8 cellular contexts compared by ENCODE assay signal in genomic region chr1:112390775-112391602, GRCh38. TPM values are rescaled to one million over a fixed set of nuclear protein-coding genes. Genes with fewer than 3 reads are reported as not detected.
DNase-seq lines count a peak whose midpoint lies in the region; ATAC-seq and TF ChIP-seq lines count a peak whose summit lies in the region.

No MANE protein-coding gene starts in this region.

- peak overlapping the region; percentile 27 to 84 (median 60) for H3K27ac ChIP-seq in Peyer's patch

- no peaks in the 10 kb centered on the region for H3K9me3 ChIP-seq in Peyer's patch

- H3K9me3 Mint-ChIP-seq in naive thymus-derived CD8-positive, alpha-beta T cell: no peaks in the 10 kb centered on the region
- no peaks in the 10 kb centered on the region for H3K9me3 Mint-ChIP-seq in stimulated activated memory B cell treated with anti-CD40 and anti-IgM and Interleukin-4, amounts not matched to agents 10 μg/mL and 1 μg/mL and 100 μg/mL, for 72 hours

- peak overlapping the region; percentile 11 to 49 (median 29) for H3K4me3 ChIP-seq in Peyer's patch

- TF ChIP-seq POLR2A in Peyer's patch (IDR thresholded peaks at IDR 0.05): peak in 1 of 2 donors; percentile 42

- H3K4me3 Mint-ChIP-seq in naive thymus-derived CD8-positive, alpha-beta T cell: peak overlapping the region in 3 of 10 donors; percentile 12 to 50 (median 20)
- H3K4me3 Mint-ChIP-seq in stimulated activated memory B cell treated with anti-CD40 and anti-IgM and Interleukin-4, amounts not matched to agents 10 μg/mL and 1 μg/mL and 100 μg/mL, for 72 hours: peak overlapping the region; percentile 59

- peaks cover 11 to 23% (median 15%) of the 10 kb centered on the region in 4 donors for H3K4me1 Mint-ChIP-seq in naive thymus-derived CD8-positive, alpha-beta T cell
- H3K4me1 Mint-ChIP-seq in stimulated activated memory B cell treated with anti-CD40 and anti-IgM and Interleukin-4, amounts not matched to agents 10 μg/mL and 1 μg/mL and 100 μg/mL, for 72 hours: peaks cover 37% of the 10 kb centered on the region

- peaks cover 25 to 66% (median 40%) of the 10 kb centered on the region in 5 donors for H3K27me3 Mint-ChIP-seq in naive thymus-derived CD8-positive, alpha-beta T cell
- H3K27me3 Mint-ChIP-seq in stimulated activated memory B cell treated with anti-CD40 and anti-IgM and Interleukin-4, amounts not matched to agents 10 μg/mL and 1 μg/mL and 100 μg/mL, for 72 hours: peaks cover 31% of the 10 kb centered on the region

- POLR2A ChIA-PET in naive thymus-derived CD8-positive, alpha-beta T cell (lab: Charles Lee): interaction anchor here (0.7 to 1.4 kb wide), 4 partner anchors 75 to 682 kb away, joined by 3 to 7 read pairs (median 4); partner anchors contain the start of genes CAPZA1, LRIG2 and ST7L

- H3K4me1 ChIP-seq in Peyer's patch: peaks cover 0 to 34% (median 9%) of the 10 kb centered on the region in 4 donors

- H3K27ac Mint-ChIP-seq in naive thymus-derived CD8-positive, alpha-beta T cell: peak overlapping the region in 1 of 10 donors; percentile 71
- peak overlapping the region; percentile 67 for H3K27ac Mint-ChIP-seq in stimulated activated memory B cell treated with anti-CD40 and anti-IgM and Interleukin-4, amounts not matched to agents 10 μg/mL and 1 μg/mL and 100 μg/mL, for 72 hours

- no peaks in the 10 kb centered on the region for H3K36me3 ChIP-seq in Peyer's patch

- H3K27me3 ChIP-seq in Peyer's patch: no peaks in the 10 kb centered on the region

- TF ChIP-seq CTCF in Peyer's patch (IDR thresholded peaks at IDR 0.05): peak; percentile 87 to 98 (median 96)

- peak; percentile 84 for DNase-seq in D341Med (ENCODE audit: low spot score)
- peak; percentile 92 to 95 for DNase-seq in Kasumi-1 (lab: John Stamatoyannopoulos, UW)
- peak; percentile 80 to 96 (median 87) for DNase-seq in Peyer's patch
- DNase-seq in activated T-helper 1 cell treated with Interleukin-2 at 50 U/mL for 16 hours (ENCODE audit: low read depth): peak; percentile 54
- peak; percentile 88 for DNase-seq in fibroblast of gingiva (ENCODE audit: low read depth)
- peak; percentile 39 to 87 (median 73) for DNase-seq in naive thymus-derived CD8-positive, alpha-beta T cell

- no peaks in the 10 kb centered on the region for H3K36me3 Mint-ChIP-seq in naive thymus-derived CD8-positive, alpha-beta T cell
- no peaks in the 10 kb centered on the region for H3K36me3 Mint-ChIP-seq in stimulated activated memory B cell treated with anti-CD40 and anti-IgM and Interleukin-4, amounts not matched to agents 10 μg/mL and 1 μg/mL and 100 μg/mL, for 72 hours

- peak; percentile 61 for ATAC-seq in GM21619 (IDR thresholded peaks at IDR 0.05; ENCODE audit: unreplicated experiment)
- ATAC-seq in naive thymus-derived CD8-positive, alpha-beta T cell: peak; percentile 87 to 89
- peak; percentile 89 for ATAC-seq in stimulated activated memory B cell treated with anti-CD40 and anti-IgM and Interleukin-4, amounts not matched to agents 10 μg/mL and 1 μg/mL and 100 μg/mL, for 72 hours

RNA-seq across cellular contexts. Expression of gene CTTNBP2NL, which starts 5.0 kb away (rescaled TPM):
- 10 to 100 TPM; 28.4 to 81.7 (median 59.1) TPM for total RNA-seq in Peyer's patch
- total RNA-seq in naive thymus-derived CD8-positive, alpha-beta T cell: under 1 TPM; 0.55 to 0.96 TPM
- polyA plus RNA-seq in naive thymus-derived CD8-positive, alpha-beta T cell: under 1 TPM in 1 of 3 donors, not detected in 2; 0.46 TPM

Comparison
In these comparisons a context has a peak if more than half of its experiments do, and no peak if none do; other contexts are left out.
1. Peak in every context shown above with its lines: DNase-seq, ATAC-seq, H3K4me3 ChIP-seq and H3K27ac ChIP-seq.
2. RNA of gene CTTNBP2NL, which starts 5.0 kb away (total RNA-seq): 28.4 to 81.7 TPM in Peyer's patch; 0.55 to 0.96 TPM in naive thymus-derived CD8-positive, alpha-beta T cell; every median in the first group is over 10 times any median in the second.